ENCODE assay signal across 8 cellular contexts in the genomic region with DNA sequence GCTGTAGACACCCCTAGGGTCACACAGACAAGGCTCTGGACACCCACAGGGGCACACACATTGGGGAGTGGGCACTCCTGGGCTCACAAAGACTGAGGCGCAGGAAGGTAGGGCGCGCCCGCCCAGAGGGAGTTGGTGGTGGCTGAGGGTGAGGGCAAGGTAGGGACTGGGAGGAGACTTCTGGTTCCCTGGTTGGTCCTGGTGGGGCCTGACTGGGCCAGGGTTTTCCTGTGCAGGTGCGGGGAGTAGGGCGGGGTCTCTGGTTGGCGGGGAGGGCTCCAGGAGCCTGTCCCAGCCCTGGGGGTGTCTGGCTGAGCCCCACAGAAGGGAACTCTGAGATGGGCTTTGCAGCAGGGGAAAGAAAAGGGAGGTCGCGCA. TPM values are rescaled to one million over a fixed set of nuclear protein-coding genes. Genes with fewer than 3 reads are reported as not detected.
DNase-seq lines count a peak whose midpoint lies in the region; ATAC-seq, FAIRE-seq and TF ChIP-seq lines count a peak whose summit lies in the region.

No MANE protein-coding gene starts in this region.

- H2AFZ ChIP-seq in fibroblast of lung (ENCODE audit: low read length) = peak overlapping the region; percentile 53

- H3K27me3 ChIP-seq in fibroblast of lung (ENCODE audit: control insufficient read depth, insufficient read depth, low read length) (no peaks in the 10 kb centered on the region), pancreas (no peaks in the 10 kb centered on the region)

- WGBS in pancreas, 2 donors = 2 to 12% methylated on average over 9 of the region's 9 CpGs

- H3K79me2 ChIP-seq in fibroblast of lung (ENCODE audit: control insufficient read depth, insufficient read depth, low read length) = no peaks in the 10 kb centered on the region

- H3K4me3 ChIP-seq in WI38 (ENCODE audit: low read depth, low read length) (peak overlapping the region; percentile 72), fibroblast of lung (replicated peaks in 1 of 4; ENCODE audit: control extremely low read depth in 1 of 4, insufficient read depth in 1 of 4, low read depth in 3 of 4, low read length in 4 of 4) (peak overlapping the region; percentile 64 to 74 (median 71)), pancreas (peak overlapping the region; percentile 51 to 71 (median 60))

- H3K36me3 ChIP-seq in fibroblast of lung (ENCODE audit: control insufficient read depth, insufficient read depth, low read length) (no peaks in the 10 kb centered on the region), pancreas (no peaks in the 10 kb centered on the region)

- FAIRE-seq in pancreas (lab: Jason Lieb, UNC) = no peak

- TF ChIP-seq CTCF in WI38 (IDR thresholded peaks at IDR 0.05; ENCODE audit: low read depth, low read length) = no peak
- no peak for TF ChIP-seq CTCF in fibroblast of lung (conservative IDR thresholded peaks at IDR 0.05 in 1 of 2, IDR thresholded peaks at IDR 0.05 in 1 of 2; ENCODE audit: low read depth in 1 of 2, low read length in 2 of 2)
- TF ChIP-seq CTCF in pancreas (IDR thresholded peaks at IDR 0.05) = no peak

- H3K9ac ChIP-seq in fibroblast of lung (ENCODE audit: insufficient read depth, low read length) = peak overlapping the region; percentile 70

- ATAC-seq in GM18861 (IDR thresholded peaks at IDR 0.05; ENCODE audit: unreplicated experiment) = peak; percentile 31
- peak; percentile 27 for ATAC-seq in HG02943 (IDR thresholded peaks at IDR 0.05; ENCODE audit: low read depth, unreplicated experiment)
- ATAC-seq in pancreas = peak; percentile 19 to 44 (median 32)
- no peak for ATAC-seq in GM21576 (IDR thresholded peaks at IDR 0.05; ENCODE audit: unreplicated experiment)

- H3K4me2 ChIP-seq in fibroblast of lung (ENCODE audit: extremely low read depth, insufficient read depth, low read length) = peak overlapping the region; percentile 48

- H3K4me1 ChIP-seq in fibroblast of lung (ENCODE audit: control insufficient read depth, extremely low read depth, insufficient read depth, low read length) (no peaks in the 10 kb centered on the region), pancreas (no peaks in the 10 kb centered on the region)

- H3K27ac ChIP-seq in fibroblast of lung (ENCODE audit: insufficient read depth, low read length) = peak overlapping the region; percentile 63
- peak overlapping the region; percentile 49 to 77 (median 76) for H3K27ac ChIP-seq in pancreas

- H4K20me1 ChIP-seq in fibroblast of lung (ENCODE audit: control insufficient read depth, extremely low read depth, insufficient read depth, low read length) = no peaks in the 10 kb centered on the region

- no peaks in the 10 kb centered on the region for H3K9me3 ChIP-seq in fibroblast of lung (ENCODE audit: control insufficient read depth, insufficient read depth, low read depth, low read length)
- no peaks in the 10 kb centered on the region for H3K9me3 ChIP-seq in pancreas

- no peak for DNase-seq in fibroblast of lung (ENCODE audit: low read depth in 2 of 2)
- peak in 2 of 6 donors; percentile 4 to 64 for DNase-seq in pancreas
- no peak for DNase-seq in Ammon's horn (ENCODE audit: low spot score)
- DNase-seq in NCI-H2081 (lab: John Stamatoyannopoulos, UW) = no peak

- intact Hi-C loops in pancreas (cut with DNase I) = no loop called here

RNA-seq across cellular contexts. Expression of a gene that starts 6.7 kb away (rescaled TPM):
- total RNA-seq in fibroblast of lung (under 0.01 and 0.17 TPM in 2 replicates), pancreas (1 to 10 TPM in 3 of 6 donors, under 1 TPM in 3; 0.39 to 7.5 (median 1.9) TPM)
- polyA plus RNA-seq in fibroblast of lung (0.07 and 0.09 TPM in 2 replicates), pancreas (1 to 10 TPM in 1 of 2 donors, under 1 TPM in 1; 0.92 to 1.1 TPM)
- polyA plus RNA-seq in fibroblast of lung (2012) = 0.17 and 0.21 TPM in 2 replicates
- polyA minus RNA-seq in fibroblast of lung (ENCODE audit: low replicate concordance) = not detected in 2 replicates

RNA-seq across cellular contexts. Expression of a gene that starts 19.7 kb away (rescaled TPM):
- total RNA-seq in fibroblast of lung (0.51 and 1.5 TPM in 2 replicates), pancreas (1 to 10 TPM in 5 of 6 donors, under 1 TPM in 1; 0.88 to 2.6 (median 1.7) TPM)
- polyA plus RNA-seq in fibroblast of lung (2.8 and 10.3 TPM in 2 replicates), pancreas (1 to 10 TPM; 1.9 to 2.8 TPM)
- 3.1 and 11.8 TPM in 2 replicates for polyA plus RNA-seq in fibroblast of lung (2012)
- polyA minus RNA-seq in fibroblast of lung (ENCODE audit: low replicate concordance) = 11.3 and 43.3 TPM in 2 replicates
